21 cellular contexts compared by ENCODE assay signal in the genomic region with DNA sequence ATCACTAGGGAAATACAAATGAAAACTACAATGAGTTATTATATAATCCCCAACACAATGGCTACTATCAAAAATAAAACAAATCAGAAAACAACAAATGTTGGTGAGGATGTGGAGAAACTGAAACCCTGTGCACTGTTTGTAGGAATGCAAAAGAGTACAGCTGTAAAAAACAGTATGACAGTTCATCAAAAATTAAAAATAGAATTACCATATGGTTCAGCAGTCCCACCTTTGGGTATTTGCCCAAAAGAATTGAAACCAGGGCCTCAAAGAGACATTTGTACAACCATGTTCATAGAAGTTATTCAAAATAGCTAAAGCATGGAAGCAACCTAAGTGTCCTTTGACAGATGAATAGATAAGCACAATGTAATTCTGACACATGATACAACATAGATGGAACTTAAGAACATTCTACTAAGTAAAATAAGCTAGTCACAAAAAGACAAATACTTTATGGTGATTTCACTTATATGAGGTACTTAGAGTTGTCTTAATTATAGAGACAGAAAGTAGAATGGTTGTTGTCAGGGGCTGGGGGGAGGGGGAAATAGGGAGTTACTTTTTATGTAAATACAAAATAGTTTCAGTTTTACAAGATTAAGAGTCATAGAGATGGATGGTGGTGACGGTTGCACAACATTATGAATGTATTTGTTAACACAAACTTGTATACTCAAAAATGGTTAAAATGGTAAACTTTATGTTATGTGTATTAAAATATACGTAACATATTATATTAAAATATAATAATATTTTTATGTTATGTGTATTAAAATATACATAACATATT.
DNase-seq lines count a peak whose midpoint lies in the region; ATAC-seq and FAIRE-seq lines count a peak whose summit lies in the region.
"Had no signal": no experiment of that assay in that cellular context is flagged by ENCODE, and none has a peak within 500 bp of the region (broad histone marks: within the 10 kb centered on the region; RNA-seq: fewer than 3 reads in every experiment).

No MANE protein-coding gene starts in this region.

- peak; percentile 73 for FAIRE-seq in G401.6 (lab: Jason Lieb, UNC)
- peak; percentile 36 for FAIRE-seq in colon (lab: Jason Lieb, UNC)

- DNase-seq in amygdala (lab: John Stamatoyannopoulos, UW) (no peak), AG08396 (ENCODE audit: low spot score) (no peak), NCI-H510A treated with DMSO at 0.1 percent for 48 hours (lab: John Stamatoyannopoulos, UW) (no peak)
- no peak for DNase-seq in activated CD4-positive, alpha-beta memory T cell treated with anti-CD3 and anti-CD28 coated beads, Interleukin-2, amount 10 ng/mL, durations not matched to agents 7 days and 5 days
- DNase-seq: ACHN; activated CD4-positive, alpha-beta T cell treated with anti-CD3 and anti-CD28 coated beads for 1 hour; activated naive CD4-positive, alpha-beta T cell treated with anti-CD3 and anti-CD28 coated beads, Interleukin-2, amount 50 U/mL, for 16 hours; C1 segment of cervical spinal cord; cerebellar nuclear complex; effector memory CD4-positive, alpha-beta T cell; glutamatergic neuron; NCI-H1105; NCI-H2081; nephron progenitor cell; NK-92 treated with Interleukin-12 subunit alpha and Interleukin-12 subunit beta, amount 100 ng/mL, for 24 hours; testis had no signal

- H3K36me3 Mint-ChIP-seq in activated CD4-positive, alpha-beta memory T cell treated with anti-CD3 and anti-CD28 coated beads, Interleukin-2, amount 10 ng/mL, durations not matched to agents 7 days and 5 days (ENCODE audit: low read depth): no peaks in the 10 kb centered on the region
- H3K36me3 Mint-ChIP-seq: stimulated activated memory B cell treated with anti-CD40 and anti-IgM and Interleukin-4, amounts not matched to agents 10 μg/mL and 1 μg/mL and 100 μg/mL, for 72 hours had no signal

- POLR2A ChIA-PET in activated CD4-positive, alpha-beta memory T cell treated with anti-CD3 and anti-CD28 coated beads, Interleukin-2, amount 10 ng/mL, durations not matched to agents 7 days and 5 days (lab: Charles Lee): no interaction called here

- H3K27me3 Mint-ChIP-seq in activated CD4-positive, alpha-beta memory T cell treated with anti-CD3 and anti-CD28 coated beads, Interleukin-2, amount 10 ng/mL, durations not matched to agents 7 days and 5 days: peaks cover 5% of the 10 kb centered on the region
- H3K27me3 Mint-ChIP-seq: stimulated activated memory B cell treated with anti-CD40 and anti-IgM and Interleukin-4, amounts not matched to agents 10 μg/mL and 1 μg/mL and 100 μg/mL, for 72 hours had no signal

- H3K4me3 Mint-ChIP-seq in activated CD4-positive, alpha-beta memory T cell treated with anti-CD3 and anti-CD28 coated beads, Interleukin-2, amount 10 ng/mL, durations not matched to agents 7 days and 5 days: no peak overlapping the region
- H3K4me3 Mint-ChIP-seq: nephron progenitor cell; stimulated activated memory B cell treated with anti-CD40 and anti-IgM and Interleukin-4, amounts not matched to agents 10 μg/mL and 1 μg/mL and 100 μg/mL, for 72 hours had no signal

- CTCF ChIA-PET in activated CD4-positive, alpha-beta memory T cell treated with anti-CD3 and anti-CD28 coated beads, Interleukin-2, amount 10 ng/mL, durations not matched to agents 7 days and 5 days (lab: Charles Lee): no interaction called here

- no peaks in the 10 kb centered on the region for H3K4me1 Mint-ChIP-seq in activated CD4-positive, alpha-beta memory T cell treated with anti-CD3 and anti-CD28 coated beads, Interleukin-2, amount 10 ng/mL, durations not matched to agents 7 days and 5 days
- H3K4me1 Mint-ChIP-seq: nephron progenitor cell; stimulated activated memory B cell treated with anti-CD40 and anti-IgM and Interleukin-4, amounts not matched to agents 10 μg/mL and 1 μg/mL and 100 μg/mL, for 72 hours had no signal

- H3K27ac Mint-ChIP-seq in activated CD4-positive, alpha-beta memory T cell treated with anti-CD3 and anti-CD28 coated beads, Interleukin-2, amount 10 ng/mL, durations not matched to agents 7 days and 5 days: no peak overlapping the region
- H3K27ac Mint-ChIP-seq: nephron progenitor cell; stimulated activated memory B cell treated with anti-CD40 and anti-IgM and Interleukin-4, amounts not matched to agents 10 μg/mL and 1 μg/mL and 100 μg/mL, for 72 hours had no signal

- ATAC-seq in GM21367 (IDR thresholded peaks at IDR 0.05; ENCODE audit: unreplicated experiment): peak; percentile 51
- peak; percentile 47 for ATAC-seq in HG03469 (IDR thresholded peaks at IDR 0.05; ENCODE audit: unreplicated experiment)
- ATAC-seq: stimulated activated memory B cell treated with anti-CD40 and anti-IgM and Interleukin-4, amounts not matched to agents 10 μg/mL and 1 μg/mL and 100 μg/mL, for 72 hours had no signal

- no peaks in the 10 kb centered on the region for H3K9me3 Mint-ChIP-seq in activated CD4-positive, alpha-beta memory T cell treated with anti-CD3 and anti-CD28 coated beads, Interleukin-2, amount 10 ng/mL, durations not matched to agents 7 days and 5 days
